Comparison of ENCODE assay signal across 10 cellular contexts in genomic region chr4:4803904-4804296, GRCh38.
"Had no signal": no experiment of that assay in that cellular context is flagged by ENCODE, and none has a peak within 500 bp of the region (broad histone marks: within the 10 kb centered on the region; RNA-seq: fewer than 3 reads in every experiment).

No MANE protein-coding gene starts in this region.

- H3K27ac Mint-ChIP-seq: IgD-negative memory B cell had no signal

- H3K4me3 ChIP-seq: GM23248, HAP-1 had no signal

- DNase-seq: GM23248, GOT3, H7, Karpas-422, KBM-7 had no signal

- H3K36me3 ChIP-seq: HAP-1 had no signal

- H3K4me1 ChIP-seq: HAP-1 had no signal

- H3K27ac ChIP-seq: GM23248, HL-60, KMS-11 had no signal

- H3K4me2 ChIP-seq: KMS-11 had no signal

- H3K4me3 Mint-ChIP-seq: IgD-negative memory B cell had no signal

- H2AFZ ChIP-seq: GM23248 had no signal

- H3K9me3 ChIP-seq: HAP-1 had no signal

- H3K4me1 Mint-ChIP-seq: IgD-negative memory B cell had no signal

- ATAC-seq: HCT116 had no signal

- H3K9ac ChIP-seq: GM23248, KMS-11 had no signal

- H3K36me3 Mint-ChIP-seq: IgD-negative memory B cell had no signal
